ENCODE assay signal across 11 cellular contexts in genomic region chr2:109324859-109325258, GRCh38.
DNase-seq lines count a peak whose midpoint lies in the region; ATAC-seq and TF ChIP-seq lines count a peak whose summit lies in the region.
"Had no signal": no experiment of that assay in that cellular context is flagged by ENCODE, and none has a peak within 500 bp of the region (broad histone marks: within the 10 kb centered on the region; RNA-seq: fewer than 3 reads in every experiment).

No MANE protein-coding gene starts in this region.

- H3K9ac ChIP-seq in GM23248: peak overlapping the region; percentile 35; the same call in 1 of the 2 replicates
- H3K9ac ChIP-seq in smooth muscle cell (ENCODE audit: low read depth): no peak overlapping the region

- peaks cover 26% of the 10 kb centered on the region for H3K79me2 ChIP-seq in GM23248 (ENCODE audit: insufficient read depth)
- peaks cover 41% of the 10 kb centered on the region for H3K79me2 ChIP-seq in smooth muscle cell (ENCODE audit: low read depth)

- H3K36me3 ChIP-seq in GM23248 (ENCODE audit: low read depth) (no peaks in the 10 kb centered on the region), body of pancreas (replicated peaks in 1 of 2; ENCODE audit: insufficient read depth in 1 of 2, low read depth in 2 of 2) (no peaks in the 10 kb centered on the region), smooth muscle cell (ENCODE audit: low read depth) (no peaks in the 10 kb centered on the region)

- H3F3A ChIP-seq in GM23248 (ENCODE audit: insufficient read depth) (peaks cover 19% of the 10 kb centered on the region), smooth muscle cell (ENCODE audit: low read depth) (peaks cover 22% of the 10 kb centered on the region)

- H3K4me3 ChIP-seq in GM23248 (peak overlapping the region; percentile 17), body of pancreas (no peak overlapping the region), right cardiac atrium (ENCODE audit: low read length) (no peak overlapping the region), smooth muscle cell (no peak overlapping the region)

- H3K27me3 ChIP-seq in GM23248 (replicated peaks; ENCODE audit: insufficient read depth): no peaks in the 10 kb centered on the region
- no peaks in the 10 kb centered on the region for H3K27me3 ChIP-seq in body of pancreas
- no peaks in the 10 kb centered on the region for H3K27me3 ChIP-seq in right cardiac atrium (ENCODE audit: control insufficient read depth, insufficient read depth)
- no peaks in the 10 kb centered on the region for H3K27me3 ChIP-seq in smooth muscle cell (ENCODE audit: low read depth)

- intact Hi-C loops in body of pancreas (cut with DNase I): no loop called here
- intact Hi-C loops in right cardiac atrium (cut with DNase I): loop anchor here in 1 of 4 donors (10.0 kb wide), 2 partner anchors 60 to 80 kb away; no protein-coding TSS in a partner anchor

- in situ Hi-C loops in GM23248 (cut with MboI): no loop called here
- in situ Hi-C loops in GM13977 (cut with MboI; ENCODE audit: low pct_unique_long_range_greater_than_20kb, low sequenced_read_pairs, unreplicated experiment): no loop called here

- ATAC-seq in body of pancreas (peak; percentile 56), right cardiac atrium (peak; percentile 91 to 92)
- ATAC-seq: activated T-helper 17 cell treated with anti-CD3 and anti-CD28 coated beads, Interleukin-2, amount 50 U/mL, for 72 hours had no signal

- CTCF ChIA-PET in GM10248 (lab: Yijun Ruan, JAX): no interaction called here

- H2AFZ ChIP-seq in GM23248 (no peak overlapping the region), smooth muscle cell (ENCODE audit: low read depth) (no peak overlapping the region)

- H3K4me1 ChIP-seq in GM23248 (ENCODE audit: insufficient read depth): peaks cover 47% of the 10 kb centered on the region
- peaks cover 9% of the 10 kb centered on the region for H3K4me1 ChIP-seq in body of pancreas
- H3K4me1 ChIP-seq in right cardiac atrium (ENCODE audit: control insufficient read depth, insufficient read depth, low read length): peaks cover 28% of the 10 kb centered on the region
- H3K4me1 ChIP-seq in smooth muscle cell (ENCODE audit: low read depth): peaks cover 5% of the 10 kb centered on the region

- POLR2A ChIA-PET in GM10248 (lab: Yijun Ruan, JAX): no interaction called here

- H3K27ac ChIP-seq in GM23248 (peak overlapping the region; percentile 63), body of pancreas (no peak overlapping the region), right cardiac atrium (ENCODE audit: low read length) (peak overlapping the region; percentile 93), smooth muscle cell (ENCODE audit: low read depth) (peak overlapping the region; percentile 50)

- DNase-seq in GM23248 (peak; percentile 98), body of pancreas (peak; percentile 22 to 50 (median 37)), right cardiac atrium (peak; percentile 83 to 93 (median 86)), smooth muscle cell (lab: John Stamatoyannopoulos, UW; ENCODE audit: unreplicated experiment) (no peak), NCI-H146 (lab: John Stamatoyannopoulos, UW) (no peak), GM10248 (ENCODE audit: extremely low spot score) (no peak), GM13977 (ENCODE audit: low spot score) (no peak), Kasumi-1 (lab: John Stamatoyannopoulos, UW) (no peak)
- DNase-seq: DND-41; stimulated activated CD4-positive, alpha-beta T cell treated with anti-CD3 and anti-CD28 coated beads, Interleukin-12 subunit alpha, Interleukin-12 subunit beta, amount 100 ng/mL, for 4 hours had no signal

- no peaks in the 10 kb centered on the region for H3K9me2 ChIP-seq in GM23248 (ENCODE audit: insufficient read depth)

- H3K9me3 ChIP-seq in GM23248 (ENCODE audit: low read depth): no peaks in the 10 kb centered on the region
- H3K9me3 ChIP-seq in body of pancreas: no peaks in the 10 kb centered on the region
- no peaks in the 10 kb centered on the region for H3K9me3 ChIP-seq in right cardiac atrium (ENCODE audit: control insufficient read depth, low read length)
- H3K9me3 ChIP-seq in smooth muscle cell (replicated peaks; ENCODE audit: low read depth): no peaks in the 10 kb centered on the region

- no peak for TF ChIP-seq POLR2A in body of pancreas (IDR thresholded peaks at IDR 0.05)

- no peaks in the 10 kb centered on the region for H4K20me1 ChIP-seq in GM23248 (ENCODE audit: insufficient read depth)
- no peaks in the 10 kb centered on the region for H4K20me1 ChIP-seq in smooth muscle cell (ENCODE audit: low read depth)

- TF ChIP-seq CTCF in body of pancreas (IDR thresholded peaks at IDR 0.05): no peak
- TF ChIP-seq CTCF in smooth muscle cell (IDR thresholded peaks at IDR 0.05; ENCODE audit: borderline replicate concordance, insufficient read depth, poor library complexity, severe bottlenecking): no peak
- TF ChIP-seq CTCF in GM10248 (IDR thresholded peaks at IDR 0.05; ENCODE audit: control extremely low read depth, extremely low read depth, low read depth, missing control alignments): no peak
- no peak for TF ChIP-seq CTCF in GM13977 (IDR thresholded peaks at IDR 0.05; ENCODE audit: extremely low read depth, insufficient read depth, missing control alignments)

- H3K4me2 ChIP-seq in GM23248 (ENCODE audit: unreplicated experiment) (peak overlapping the region; percentile 43), smooth muscle cell (peak overlapping the region; percentile 39)

- 2% methylated on average over 7 of the region's 7 CpGs for WGBS in GM23248 (ENCODE audit: low coverage in 1 of 2, low lambda C conversion rate in 2 of 2, missing lambda C conversion rate in 2 of 2), 2 experiments
- 77 to 79% methylated on average over 7 of the region's 7 CpGs for WGBS in body of pancreas, 2 donors
- WGBS in right cardiac atrium: 51% methylated on average over 7 of the region's 7 CpGs
- 71% methylated on average over 7 of the region's 7 CpGs for WGBS in smooth muscle cell (ENCODE audit: low lambda C conversion rate)

Comparison
In these comparisons a context has a peak if more than half of its experiments do, and no peak if none do; other contexts are left out.
1. DNase-seq: peak in GM23248 (single experiment), body of pancreas (4 of 4) and right cardiac atrium (3 of 3); none in smooth muscle cell (single experiment), NCI-H146 (single experiment), GM10248 (single experiment), GM13977 (single experiment) and Kasumi-1 (0 of 2).
2. H3K27ac ChIP-seq: peak in GM23248 (single experiment), right cardiac atrium (single experiment) and smooth muscle cell (single experiment); none in body of pancreas (0 of 4).